In the genomic region with DNA sequence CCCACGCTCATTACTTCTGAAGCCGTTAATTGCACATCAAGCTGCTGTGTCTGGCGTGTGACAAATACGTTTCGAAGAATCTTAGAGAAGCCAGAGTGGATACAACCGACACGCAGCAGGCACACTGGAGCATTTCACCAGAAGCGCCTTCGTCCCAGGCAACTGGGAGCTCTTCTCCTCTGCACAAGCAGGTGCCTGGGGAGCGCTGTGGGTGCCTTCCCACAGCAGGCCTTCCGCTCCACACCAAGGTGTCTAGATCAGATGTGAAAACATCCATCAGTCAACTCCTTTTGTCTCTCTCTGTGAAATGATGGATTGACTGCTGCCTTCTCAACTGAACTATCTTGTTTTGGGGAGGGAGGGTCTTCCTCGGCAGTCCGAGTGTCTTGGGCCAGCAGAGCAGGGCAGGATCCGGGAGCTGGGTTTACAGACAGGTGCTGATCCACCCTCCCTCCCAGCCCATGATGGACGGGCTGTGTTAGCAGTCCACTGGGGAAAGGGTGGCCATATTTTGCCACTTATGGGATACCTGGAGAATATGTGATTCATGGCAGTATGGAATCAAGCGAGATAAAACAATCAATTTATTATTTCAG, we compare ENCODE assay signal across 21 cellular contexts.
"Had no signal": no experiment of that assay in that cellular context is flagged by ENCODE, and none has a peak within 500 bp of the region (broad histone marks: within the 10 kb centered on the region; RNA-seq: fewer than 3 reads in every experiment).

No MANE protein-coding gene starts in this region.

- H3K4me3 Mint-ChIP-seq: effector memory CD8-positive, alpha-beta T cell; memory B cell; natural killer cell; stimulated activated memory B cell treated with anti-CD40 and anti-IgM and Interleukin-4, amounts not matched to agents 10 μg/mL and 1 μg/mL and 100 μg/mL, for 72 hours had no signal

- H3K36me3 Mint-ChIP-seq: memory B cell; natural killer cell; stimulated activated memory B cell treated with anti-CD40 and anti-IgM and Interleukin-4, amounts not matched to agents 10 μg/mL and 1 μg/mL and 100 μg/mL, for 72 hours had no signal

- H3K9me3 ChIP-seq: gastrocnemius medialis, neutrophil, pancreas, thoracic aorta, upper lobe of left lung had no signal

- DNase-seq: dermis blood vessel endothelial cell; effector memory CD8-positive, alpha-beta T cell; erythroblast; gastrocnemius medialis; left ventricle myocardium superior; lower lobe of right lung; natural killer cell; pancreas; stimulated activated CD4-positive, alpha-beta T cell treated with anti-CD3 and anti-CD28 coated beads, Interleukin-2, amount 100 ng/mL, for 24 hours; stimulated activated CD4-positive, alpha-beta T cell treated with anti-CD3 and anti-CD28 coated beads, Interleukin-4, amount 100 ng/mL, for 24 hours; stimulated activated naive CD8-positive, alpha-beta T cell treated with anti-CD3 and anti-CD28 coated beads, Interleukin-15, Interleukin-2, amounts not matched to agents 100 U/mL and 50 U/mL, for 24 hours; substantia nigra had no signal

- H3K36me3 ChIP-seq: gastrocnemius medialis, lower lobe of right lung, neutrophil, pancreas, thoracic aorta, tibial nerve, upper lobe of left lung had no signal

- H3K4me3 ChIP-seq: coronary artery, gastrocnemius medialis, lower lobe of right lung, pancreas, smooth muscle cell, thoracic aorta, tibial nerve, upper lobe of left lung had no signal

- H3K4me2 ChIP-seq: smooth muscle cell had no signal

- H3K27me3 Mint-ChIP-seq: memory B cell; stimulated activated memory B cell treated with anti-CD40 and anti-IgM and Interleukin-4, amounts not matched to agents 10 μg/mL and 1 μg/mL and 100 μg/mL, for 72 hours had no signal

- H3K4me1 ChIP-seq: gastrocnemius medialis, lower lobe of right lung, pancreas, tibial nerve, upper lobe of left lung had no signal

- ATAC-seq: effector memory CD8-positive, alpha-beta T cell; gastrocnemius medialis; left ventricle myocardium superior; lower lobe of right lung; natural killer cell; pancreas; sciatic nerve; stimulated activated memory B cell treated with anti-CD40 and anti-IgM and Interleukin-4, amounts not matched to agents 10 μg/mL and 1 μg/mL and 100 μg/mL, for 72 hours; stimulated activated naive CD8-positive, alpha-beta T cell treated with anti-CD3 and anti-CD28 coated beads, Interleukin-15, Interleukin-2, amounts not matched to agents 100 U/mL and 50 U/mL, for 24 hours had no signal

- H3K4me1 Mint-ChIP-seq: memory B cell; natural killer cell; stimulated activated memory B cell treated with anti-CD40 and anti-IgM and Interleukin-4, amounts not matched to agents 10 μg/mL and 1 μg/mL and 100 μg/mL, for 72 hours had no signal

- H3K27ac Mint-ChIP-seq: memory B cell; natural killer cell; stimulated activated memory B cell treated with anti-CD40 and anti-IgM and Interleukin-4, amounts not matched to agents 10 μg/mL and 1 μg/mL and 100 μg/mL, for 72 hours had no signal

- H3K27ac ChIP-seq: coronary artery, gastrocnemius medialis, lower lobe of right lung, neutrophil, pancreas, thoracic aorta, tibial nerve, upper lobe of left lung had no signal

- H3K27me3 ChIP-seq: gastrocnemius medialis, neutrophil, pancreas, tibial nerve, upper lobe of left lung had no signal
